In the genomic region with DNA sequence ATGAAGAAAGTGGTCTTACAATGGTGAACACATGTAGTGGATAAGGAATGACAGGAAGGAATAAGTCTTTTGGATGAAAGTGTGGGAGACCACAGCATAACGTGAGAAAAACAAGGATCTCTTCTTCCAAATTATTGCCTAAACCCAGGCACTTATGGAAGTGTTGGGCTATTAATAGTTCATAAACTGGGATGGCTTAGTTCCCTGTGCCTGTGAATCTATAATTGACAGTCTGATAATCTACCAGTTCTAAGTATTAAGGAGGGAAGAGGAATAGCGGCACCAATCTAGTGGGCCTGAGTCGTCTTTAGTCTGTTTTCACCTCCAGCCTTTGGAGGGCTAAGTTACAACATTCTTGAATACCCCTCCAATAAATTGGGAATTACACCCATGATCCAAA, we compare ENCODE assay signal across 19 cellular contexts. TPM values are rescaled to one million over a fixed set of nuclear protein-coding genes. Genes with fewer than 3 reads are reported as not detected.
DNase-seq lines count a peak whose midpoint lies in the region; ATAC-seq lines count a peak whose summit lies in the region.
"Had no signal": no experiment of that assay in that cellular context is flagged by ENCODE, and none has a peak within 500 bp of the region (broad histone marks: within the 10 kb centered on the region; RNA-seq: fewer than 3 reads in every experiment).

No MANE protein-coding gene starts in this region.

- 74% methylated on average over 3 of the region's 3 CpGs for WGBS in right cardiac atrium

- peak; percentile 67 for ATAC-seq in Right ventricle myocardium inferior
- peak; percentile 42 to 86 for ATAC-seq in left cardiac atrium
- ATAC-seq in right cardiac atrium: peak; percentile 54 to 79
- no peak for ATAC-seq in GM21529 (IDR thresholded peaks at IDR 0.05; ENCODE audit: unreplicated experiment)
- ATAC-seq in HG03378 (IDR thresholded peaks at IDR 0.05; ENCODE audit: unreplicated experiment): no peak
- ATAC-seq: A549 had no signal

- intact Hi-C loops in Right ventricle myocardium inferior (cut with DNase I) (no loop called here), cardiac septum (cut with DNase I) (no loop called here), left cardiac atrium (cut with DNase I) (no loop called here), right cardiac atrium (cut with DNase I) (no loop called here)

- DNase-seq in Right ventricle myocardium inferior (ENCODE audit: missing footprints) (no peak), cardiac septum (ENCODE audit: low spot score) (no peak), left cardiac atrium (no peak), right cardiac atrium (no peak), NCI-H2227 treated with DMSO at 0.1 percent for 48 hours (lab: John Stamatoyannopoulos, UW) (no peak)
- DNase-seq: AML-193; Caco-2; CD4-positive, alpha-beta T cell; DMS153; DMS79; GF-D8; H9 had no signal

- H3K4me1 ChIP-seq in right cardiac atrium (ENCODE audit: control insufficient read depth, insufficient read depth, low read length): peaks cover 3% of the 10 kb centered on the region
- H3K4me1 ChIP-seq: A549, Caco-2 had no signal

- H3K27me3 ChIP-seq in right cardiac atrium (ENCODE audit: control insufficient read depth, insufficient read depth): no peaks in the 10 kb centered on the region

- H3K4me3 ChIP-seq in right cardiac atrium (ENCODE audit: low read length): no peak overlapping the region
- H3K4me3 ChIP-seq: A549 had no signal

- no peaks in the 10 kb centered on the region for H3K9me3 ChIP-seq in right cardiac atrium (ENCODE audit: control insufficient read depth, low read length)
- H3K9me3 ChIP-seq: A549, Caco-2 had no signal

- H3K27ac ChIP-seq in right cardiac atrium (ENCODE audit: low read length): peak overlapping the region; percentile 50
- H3K27ac ChIP-seq: 22Rv1, A549, C4-2B had no signal

RNA-seq across cellular contexts. Expression of gene LRRTM2, which starts 39.2 kb away (rescaled TPM):
- not detected for total RNA-seq in Right ventricle myocardium inferior
- not detected for total RNA-seq in cardiac septum
- total RNA-seq in left cardiac atrium: under 1 TPM in 1 of 2 donors, not detected in 1; 0.12 TPM
- under 1 TPM in 2 of 4 donors, not detected in 2; 0.17 to 0.31 TPM for total RNA-seq in right cardiac atrium
- polyA plus RNA-seq in right cardiac atrium: 0.07 TPM
- total RNA-seq: Caco-2, H1, H9, HT-29 had no signal
- polyA plus RNA-seq: A549, H1 had no signal

Comparison
In these comparisons a context has a peak if more than half of its experiments do, and no peak if none do; other contexts are left out.
1. ATAC-seq: peak in Right ventricle myocardium inferior (single experiment), left cardiac atrium (2 of 2) and right cardiac atrium (2 of 2); none in GM21529 (single experiment) and HG03378 (single experiment).